In the genomic region with DNA sequence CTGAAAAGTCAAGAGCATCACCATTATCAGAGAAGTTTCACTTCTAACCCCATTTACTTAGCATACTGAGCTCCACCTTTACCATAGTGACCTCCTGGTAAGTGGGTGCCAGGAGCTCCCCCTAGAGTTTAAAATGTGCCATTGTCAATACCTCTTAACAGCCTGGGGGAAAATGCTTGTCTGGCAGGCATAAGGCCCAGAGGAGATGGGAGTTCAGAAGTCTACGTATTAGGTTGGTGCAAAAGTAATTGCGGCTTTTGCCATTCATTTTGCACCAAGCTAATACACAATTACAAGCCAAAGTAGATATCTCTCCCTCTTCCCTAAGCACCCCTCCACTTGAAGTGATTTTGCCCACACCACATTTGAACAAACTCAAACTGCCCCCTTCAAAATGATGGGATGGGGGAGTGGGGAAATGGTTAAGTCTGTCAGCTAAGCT, we compare ENCODE assay signal across 8 cellular contexts.
DNase-seq lines count a peak whose midpoint lies in the region; ATAC-seq and TF ChIP-seq lines count a peak whose summit lies in the region.

No MANE protein-coding gene starts in this region.

- no peaks in the 10 kb centered on the region for H3K36me3 ChIP-seq in GM06990 (ENCODE audit: control insufficient read depth, insufficient read depth, low read length)
- peaks cover 0 to under 1% of the 10 kb centered on the region in 2 donors for H3K36me3 ChIP-seq in lung (ENCODE audit: control insufficient read depth in 2 of 2, insufficient read depth in 2 of 2, low read length in 2 of 2)

- peak; percentile 44 for DNase-seq in GM06990 (ENCODE audit: extremely low read depth, insufficient read length)
- peak; percentile 57 for DNase-seq in NCI-H748 (lab: John Stamatoyannopoulos, UW; ENCODE audit: unreplicated experiment)
- peak; percentile 46 to 61 for DNase-seq in cardiac fibroblast (ENCODE audit: low read depth in 2 of 2)
- DNase-seq in lung (ENCODE audit: low spot score), result peak; percentile 30
- DNase-seq in stimulated activated CD8-positive, alpha-beta memory T cell treated with anti-CD3 and anti-CD28 coated beads, Interleukin-4, amount 100 ng/mL, for 48 hours, result no peak
- no peak for DNase-seq in activated CD4-positive, alpha-beta T cell treated with anti-CD3 and anti-CD28 coated beads, Interleukin-2, amount 50 U/mL, for 48 hours

- ATAC-seq in GM21423 (IDR thresholded peaks at IDR 0.05; ENCODE audit: unreplicated experiment), result peak; percentile 97
- peak; percentile 100 for ATAC-seq in HG03521 (IDR thresholded peaks at IDR 0.05; ENCODE audit: unreplicated experiment)
- ATAC-seq in lung (ENCODE audit: insufficient read depth, low FRiP score), result peak; percentile 74

- 55 to 68% methylated on average over 2 of the region's 2 CpGs for WGBS in lung, 2 donors

- no peak overlapping the region for H3K27ac ChIP-seq in lung (ENCODE audit: low read depth in 1 of 2, low read length in 1 of 2)

- peak; percentile 83 for TF ChIP-seq CTCF in GM06990 (IDR thresholded peaks at IDR 0.05; ENCODE audit: insufficient read depth, low read length, poor library complexity, severe bottlenecking)
- peak; percentile 52 for TF ChIP-seq CTCF in cardiac fibroblast (IDR thresholded peaks at IDR 0.05; ENCODE audit: low read depth, low read length)
- TF ChIP-seq CTCF in lung (IDR thresholded peaks at IDR 0.05; ENCODE audit: control extremely low read depth, extremely low read depth), result peak; percentile 29

- H3K27me3 ChIP-seq in GM06990 (replicated peaks; ENCODE audit: control insufficient read depth, insufficient read depth, low read length), result no peaks in the 10 kb centered on the region
- H3K27me3 ChIP-seq in lung (ENCODE audit: control insufficient read depth, insufficient read depth), result no peaks in the 10 kb centered on the region

- H3K4me1 ChIP-seq in lung (ENCODE audit: control insufficient read depth in 2 of 2, insufficient read depth in 2 of 2, low read length in 2 of 2), result peaks cover 0 to 3% of the 10 kb centered on the region in 2 donors

- no peak overlapping the region for H3K4me3 ChIP-seq in GM06990 (replicated peaks; ENCODE audit: low read depth, low read length)
- H3K4me3 ChIP-seq in cardiac fibroblast (replicated peaks in 1 of 2; ENCODE audit: low read depth in 2 of 2, low read length in 2 of 2), result no peak overlapping the region
- H3K4me3 ChIP-seq in lung, result no peak overlapping the region

- H3K9me3 ChIP-seq in lung (ENCODE audit: control insufficient read depth in 2 of 2, insufficient read depth in 1 of 2, low read length in 1 of 2), result no peaks in the 10 kb centered on the region

Comparison
In these comparisons a context has a peak if more than half of its experiments do, and no peak if none do; other contexts are left out.
1. DNase-seq: peak in GM06990 (single experiment), NCI-H748 (single experiment), cardiac fibroblast (2 of 2) and lung (single experiment); none in stimulated activated CD8-positive, alpha-beta memory T cell treated with anti-CD3 and anti-CD28 coated beads, Interleukin-4, amount 100 ng/mL, for 48 hours (single experiment) and activated CD4-positive, alpha-beta T cell treated with anti-CD3 and anti-CD28 coated beads, Interleukin-2, amount 50 U/mL, for 48 hours (0 of 2).
2. CTCF ChIP-seq: peak in every context shown above with its lines; median percentile 83 in GM06990; 52 in cardiac fibroblast; 29 in lung.
3. Peak in every context shown above with its lines, with median percentiles within 50 percentile points of each other: ATAC-seq.